ENCODE assay signal across 1 cellular context in the genomic region with DNA sequence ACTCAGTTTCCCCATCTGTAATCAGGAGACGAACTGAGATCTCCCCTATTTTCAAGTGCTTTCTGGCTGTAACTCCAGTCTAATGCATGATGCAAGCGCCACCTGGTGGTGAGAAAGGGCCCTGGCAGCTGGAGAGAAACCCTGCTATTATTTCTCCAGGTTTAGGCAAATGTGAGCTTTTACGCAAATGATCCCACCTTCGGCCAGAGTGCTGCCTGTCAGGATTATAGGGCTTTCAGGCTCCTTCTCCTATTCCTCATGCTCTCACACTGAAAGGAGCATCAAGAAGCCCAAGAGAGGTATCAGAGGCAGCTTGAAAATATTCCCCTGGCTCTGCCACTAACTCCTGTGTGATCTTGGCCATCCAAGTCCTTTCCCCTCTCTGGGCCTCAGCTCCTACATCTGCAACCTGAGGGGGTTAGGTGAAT.
TF ChIP-seq lines count a peak whose summit lies in the region.

No MANE protein-coding gene starts in this region.

TF ChIP-seq in K562, 482 proteins besides CTCF, POLR2A, EP300 and RAD21 (continued from another document):
- TF ChIP-seq, protein P1, sequence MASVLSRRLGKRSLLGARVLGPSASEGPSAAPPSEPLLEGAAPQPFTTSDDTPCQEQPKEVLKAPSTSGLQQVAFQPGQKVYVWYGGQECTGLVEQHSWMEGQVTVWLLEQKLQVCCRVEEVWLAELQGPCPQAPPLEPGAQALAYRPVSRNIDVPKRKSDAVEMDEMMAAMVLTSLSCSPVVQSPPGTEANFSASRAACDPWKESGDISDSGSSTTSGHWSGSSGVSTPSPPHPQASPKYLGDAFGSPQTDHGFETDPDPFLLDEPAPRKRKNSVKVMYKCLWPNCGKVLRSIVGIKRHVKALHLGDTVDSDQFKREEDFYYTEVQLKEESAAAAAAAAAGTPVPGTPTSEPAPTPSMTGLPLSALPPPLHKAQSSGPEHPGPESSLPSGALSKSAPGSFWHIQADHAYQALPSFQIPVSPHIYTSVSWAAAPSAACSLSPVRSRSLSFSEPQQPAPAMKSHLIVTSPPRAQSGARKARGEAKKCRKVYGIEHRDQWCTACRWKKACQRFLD (CRISPR knock-in tag; IDR thresholded peaks at IDR 0.05), result no peak
- TF ChIP-seq TAF7 (tag; IDR thresholded peaks at IDR 0.05) (no peak), SLC30A9 (CRISPR knock-in tag; IDR thresholded peaks at IDR 0.05) (no peak), PRPF4 (IDR thresholded peaks at IDR 0.05; ENCODE audit: insufficient read depth, low read depth, low read length, poor library complexity, severe bottlenecking) (no peak), ZNF830 (CRISPR knock-in tag; IDR thresholded peaks at IDR 0.05) (no peak), RNF2 (IDR thresholded peaks at IDR 0.05) (no peak), TAL1 (IDR thresholded peaks at IDR 0.05) (no peak), POLR2B (IDR thresholded peaks at IDR 0.05; ENCODE audit: low read depth, partially characterized antibody) (no peak), GABPB2 (CRISPR knock-in tag; conservative IDR thresholded peaks at IDR 0.05) (no peak), TAF15 (IDR thresholded peaks at IDR 0.05; ENCODE audit: low read depth, low read length) (no peak), CSDE1 (IDR thresholded peaks at IDR 0.05) (no peak), SP2 (IDR thresholded peaks at IDR 0.05; ENCODE audit: extremely low read depth, low read depth, low read length, poor library complexity, severe bottlenecking) (no peak), ARHGAP35 (IDR thresholded peaks at IDR 0.05; ENCODE audit: partially characterized antibody) (no peak), HNRNPK (IDR thresholded peaks at IDR 0.05; ENCODE audit: low read depth, low read length, poor library complexity, severe bottlenecking) (no peak), PHB (CRISPR knock-in tag; IDR thresholded peaks at IDR 0.05) (no peak), ZC3H11A (IDR thresholded peaks at IDR 0.05; ENCODE audit: low read depth, low read length) (no peak), ZBTB17 (CRISPR knock-in tag; IDR thresholded peaks at IDR 0.05) (no peak), SMAD1 (IDR thresholded peaks at IDR 0.05; ENCODE audit: low read depth, low read length, partially characterized antibody) (no peak), RCOR1 (IDR thresholded peaks at IDR 0.05; ENCODE audit: borderline replicate concordance in 1 of 2, low read depth in 2 of 2, low read length in 2 of 2) (0 out of 4 replicates have a peak, but pooled peaks of 1 of the 2 experiments have one; percentile 26), ARNT (IDR thresholded peaks at IDR 0.05) (no peak), CC2D1A (IDR thresholded peaks at IDR 0.05) (0 out of 2 replicates have a peak, but pooled peaks have one; percentile 59), FOXK1 (CRISPR knock-in tag; IDR thresholded peaks at IDR 0.05; ENCODE audit: borderline replicate concordance) (no peak), THRAP3 (IDR thresholded peaks at IDR 0.05; ENCODE audit: borderline replicate concordance) (no peak), BRD4 (IDR thresholded peaks at IDR 0.05) (no peak), ELF1 (tag; IDR thresholded peaks at IDR 0.05) (no peak), NR3C1 (CRISPR knock-in tag; IDR thresholded peaks at IDR 0.05) (no peak), SMC3 (conservative IDR thresholded peaks at IDR 0.05; ENCODE audit: insufficient read depth, low read depth, low read length) (peak; percentile 92), ZNF589 (CRISPR knock-in tag; IDR thresholded peaks at IDR 0.05; ENCODE audit: low read depth) (no peak), ARID1B (IDR thresholded peaks at IDR 0.05) (no peak), NFIC (IDR thresholded peaks at IDR 0.05) (no peak), ZNF124 (CRISPR knock-in tag; IDR thresholded peaks at IDR 0.05) (no peak), ZNF707 (CRISPR knock-in tag; conservative IDR thresholded peaks at IDR 0.05) (no peak), FOXM1 (IDR thresholded peaks at IDR 0.05; ENCODE audit: low read depth) (no peak), FOXM1 (CRISPR knock-in tag; IDR thresholded peaks at IDR 0.05; ENCODE audit: low read depth) (no peak), SMARCA4 (IDR thresholded peaks at IDR 0.05) (no peak), FOXJ3 (CRISPR knock-in tag; IDR thresholded peaks at IDR 0.05) (no peak), HMG20B (CRISPR knock-in tag; IDR thresholded peaks at IDR 0.05) (no peak), TAF9B (IDR thresholded peaks at IDR 0.05; ENCODE audit: partially characterized antibody) (no peak), ARID2 (IDR thresholded peaks at IDR 0.05) (peak; percentile 73; the same call in 1 of the 2 replicates), KLF16 (IDR thresholded peaks at IDR 0.05) (peak; percentile 38; the same call in 1 of the 2 replicates), KLF13 (tag; IDR thresholded peaks at IDR 0.05; ENCODE audit: borderline replicate concordance, low read depth) (no peak), NONO (IDR thresholded peaks at IDR 0.05; ENCODE audit: low read depth in 2 of 2, low read length in 1 of 2) (no peak), ATF1 (CRISPR knock-in tag; IDR thresholded peaks at IDR 0.05) (no peak), ATF1 (tag; IDR thresholded peaks at IDR 0.05) (no peak), ZNF224 (CRISPR knock-in tag; IDR thresholded peaks at IDR 0.05) (no peak), ZNF77 (CRISPR knock-in tag; IDR thresholded peaks at IDR 0.05) (no peak), HNRNPLL (IDR thresholded peaks at IDR 0.05; ENCODE audit: low read depth, low read length, poor library complexity, severe bottlenecking) (no peak), POLR2AphosphoS5 (IDR thresholded peaks at IDR 0.05; ENCODE audit: control insufficient read depth, insufficient read depth, low read depth, low read length) (no peak), ZNF175 (CRISPR knock-in tag; IDR thresholded peaks at IDR 0.05; ENCODE audit: low read depth) (no peak)
- TF ChIP-seq, protein P2, sequence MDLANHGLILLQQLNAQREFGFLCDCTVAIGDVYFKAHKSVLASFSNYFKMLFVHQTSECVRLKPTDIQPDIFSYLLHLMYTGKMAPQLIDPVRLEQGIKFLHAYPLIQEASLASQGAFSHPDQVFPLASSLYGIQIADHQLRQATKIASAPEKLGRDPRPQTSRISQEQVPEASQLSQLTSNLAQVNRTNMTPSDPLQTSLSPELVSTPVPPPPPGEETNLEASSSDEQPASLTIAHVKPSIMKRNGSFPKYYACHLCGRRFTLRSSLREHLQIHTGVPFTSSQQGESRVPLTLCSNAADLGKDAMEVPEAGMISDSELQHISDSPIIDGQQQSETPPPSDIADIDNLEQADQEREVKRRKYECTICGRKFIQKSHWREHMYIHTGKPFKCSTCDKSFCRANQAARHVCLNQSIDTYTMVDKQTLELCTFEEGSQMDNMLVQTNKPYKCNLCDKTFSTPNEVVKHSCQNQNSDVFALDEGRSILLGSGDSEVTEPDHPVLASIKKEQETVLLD (IDR thresholded peaks at IDR 0.05), result no peak
- TF ChIP-seq, protein P3, sequence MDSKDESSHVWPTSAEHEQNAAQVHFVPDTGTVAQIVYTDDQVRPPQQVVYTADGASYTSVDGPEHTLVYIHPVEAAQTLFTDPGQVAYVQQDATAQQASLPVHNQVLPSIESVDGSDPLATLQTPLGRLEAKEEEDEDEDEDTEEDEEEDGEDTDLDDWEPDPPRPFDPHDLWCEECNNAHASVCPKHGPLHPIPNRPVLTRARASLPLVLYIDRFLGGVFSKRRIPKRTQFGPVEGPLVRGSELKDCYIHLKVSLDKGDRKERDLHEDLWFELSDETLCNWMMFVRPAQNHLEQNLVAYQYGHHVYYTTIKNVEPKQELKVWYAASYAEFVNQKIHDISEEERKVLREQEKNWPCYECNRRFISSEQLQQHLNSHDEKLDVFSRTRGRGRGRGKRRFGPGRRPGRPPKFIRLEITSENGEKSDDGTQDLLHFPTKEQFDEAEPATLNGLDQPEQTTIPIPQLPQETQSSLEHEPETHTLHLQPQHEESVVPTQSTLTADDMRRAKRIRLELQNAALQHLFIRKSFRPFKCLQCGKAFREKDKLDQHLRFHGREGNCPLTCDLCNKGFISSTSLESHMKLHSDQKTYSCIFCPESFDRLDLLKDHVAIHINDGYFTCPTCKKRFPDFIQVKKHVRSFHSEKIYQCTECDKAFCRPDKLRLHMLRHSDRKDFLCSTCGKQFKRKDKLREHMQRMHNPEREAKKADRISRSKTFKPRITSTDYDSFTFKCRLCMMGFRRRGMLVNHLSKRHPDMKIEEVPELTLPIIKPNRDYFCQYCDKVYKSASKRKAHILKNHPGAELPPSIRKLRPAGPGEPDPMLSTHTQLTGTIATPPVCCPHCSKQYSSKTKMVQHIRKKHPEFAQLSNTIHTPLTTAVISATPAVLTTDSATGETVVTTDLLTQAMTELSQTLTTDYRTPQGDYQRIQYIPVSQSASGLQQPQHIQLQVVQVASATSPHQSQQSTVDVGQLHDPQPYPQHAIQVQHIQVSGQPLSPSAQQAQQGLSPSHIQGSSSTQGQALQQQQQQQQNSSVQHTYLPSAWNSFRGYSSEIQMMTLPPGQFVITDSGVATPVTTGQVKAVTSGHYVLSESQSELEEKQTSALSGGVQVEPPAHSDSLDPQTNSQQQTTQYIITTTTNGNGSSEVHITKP (IDR thresholded peaks at IDR 0.05; ENCODE audit: partially characterized antibody), result no peak
- TF ChIP-seq, protein P4, sequence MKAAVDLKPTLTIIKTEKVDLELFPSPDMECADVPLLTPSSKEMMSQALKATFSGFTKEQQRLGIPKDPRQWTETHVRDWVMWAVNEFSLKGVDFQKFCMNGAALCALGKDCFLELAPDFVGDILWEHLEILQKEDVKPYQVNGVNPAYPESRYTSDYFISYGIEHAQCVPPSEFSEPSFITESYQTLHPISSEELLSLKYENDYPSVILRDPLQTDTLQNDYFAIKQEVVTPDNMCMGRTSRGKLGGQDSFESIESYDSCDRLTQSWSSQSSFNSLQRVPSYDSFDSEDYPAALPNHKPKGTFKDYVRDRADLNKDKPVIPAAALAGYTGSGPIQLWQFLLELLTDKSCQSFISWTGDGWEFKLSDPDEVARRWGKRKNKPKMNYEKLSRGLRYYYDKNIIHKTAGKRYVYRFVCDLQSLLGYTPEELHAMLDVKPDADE (conservative IDR thresholded peaks at IDR 0.05; ENCODE audit: control insufficient read depth, low read depth, low read length), result no peak
- TF ChIP-seq, protein P5, sequence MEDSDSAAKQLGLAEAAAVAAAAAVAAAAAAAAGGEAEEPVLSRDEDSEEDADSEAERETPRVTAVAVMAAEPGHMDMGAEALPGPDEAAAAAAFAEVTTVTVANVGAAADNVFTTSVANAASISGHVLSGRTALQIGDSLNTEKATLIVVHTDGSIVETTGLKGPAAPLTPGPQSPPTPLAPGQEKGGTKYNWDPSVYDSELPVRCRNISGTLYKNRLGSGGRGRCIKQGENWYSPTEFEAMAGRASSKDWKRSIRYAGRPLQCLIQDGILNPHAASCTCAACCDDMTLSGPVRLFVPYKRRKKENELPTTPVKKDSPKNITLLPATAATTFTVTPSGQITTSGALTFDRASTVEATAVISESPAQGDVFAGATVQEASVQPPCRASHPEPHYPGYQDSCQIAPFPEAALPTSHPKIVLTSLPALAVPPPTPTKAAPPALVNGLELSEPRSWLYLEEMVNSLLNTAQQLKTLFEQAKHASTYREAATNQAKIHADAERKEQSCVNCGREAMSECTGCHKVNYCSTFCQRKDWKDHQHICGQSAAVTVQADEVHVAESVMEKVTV (CRISPR knock-in tag; IDR thresholded peaks at IDR 0.05), result peak; percentile 80
- TF ChIP-seq, protein P6, sequence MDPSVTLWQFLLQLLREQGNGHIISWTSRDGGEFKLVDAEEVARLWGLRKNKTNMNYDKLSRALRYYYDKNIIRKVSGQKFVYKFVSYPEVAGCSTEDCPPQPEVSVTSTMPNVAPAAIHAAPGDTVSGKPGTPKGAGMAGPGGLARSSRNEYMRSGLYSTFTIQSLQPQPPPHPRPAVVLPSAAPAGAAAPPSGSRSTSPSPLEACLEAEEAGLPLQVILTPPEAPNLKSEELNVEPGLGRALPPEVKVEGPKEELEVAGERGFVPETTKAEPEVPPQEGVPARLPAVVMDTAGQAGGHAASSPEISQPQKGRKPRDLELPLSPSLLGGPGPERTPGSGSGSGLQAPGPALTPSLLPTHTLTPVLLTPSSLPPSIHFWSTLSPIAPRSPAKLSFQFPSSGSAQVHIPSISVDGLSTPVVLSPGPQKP (CRISPR knock-in tag; IDR thresholded peaks at IDR 0.05), result no peak
- TF ChIP-seq, protein P7, sequence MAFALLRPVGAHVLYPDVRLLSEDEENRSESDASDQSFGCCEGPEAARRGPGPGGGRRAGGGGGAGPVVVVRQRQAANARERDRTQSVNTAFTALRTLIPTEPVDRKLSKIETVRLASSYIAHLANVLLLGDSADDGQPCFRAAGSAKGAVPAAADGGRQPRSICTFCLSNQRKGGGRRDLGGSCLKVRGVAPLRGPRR (CRISPR knock-in tag; IDR thresholded peaks at IDR 0.05), result no peak
- TF ChIP-seq, protein P8, sequence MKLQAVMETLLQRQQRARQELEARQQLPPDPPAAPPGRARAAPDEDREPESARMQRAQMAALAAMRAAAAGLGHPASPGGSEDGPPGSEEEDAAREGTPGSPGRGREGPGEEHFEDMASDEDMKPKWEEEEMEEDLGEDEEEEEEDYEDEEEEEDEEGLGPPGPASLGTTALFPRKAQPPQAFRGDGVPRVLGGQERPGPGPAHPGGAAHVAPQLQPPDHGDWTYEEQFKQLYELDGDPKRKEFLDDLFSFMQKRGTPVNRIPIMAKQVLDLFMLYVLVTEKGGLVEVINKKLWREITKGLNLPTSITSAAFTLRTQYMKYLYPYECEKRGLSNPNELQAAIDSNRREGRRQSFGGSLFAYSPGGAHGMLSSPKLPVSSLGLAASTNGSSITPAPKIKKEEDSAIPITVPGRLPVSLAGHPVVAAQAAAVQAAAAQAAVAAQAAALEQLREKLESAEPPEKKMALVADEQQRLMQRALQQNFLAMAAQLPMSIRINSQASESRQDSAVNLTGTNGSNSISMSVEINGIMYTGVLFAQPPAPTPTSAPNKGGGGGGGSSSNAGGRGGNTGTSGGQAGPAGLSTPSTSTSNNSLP (IDR thresholded peaks at IDR 0.05; ENCODE audit: borderline replicate concordance, low read depth, low read length), result no peak
- TF ChIP-seq, protein P9, sequence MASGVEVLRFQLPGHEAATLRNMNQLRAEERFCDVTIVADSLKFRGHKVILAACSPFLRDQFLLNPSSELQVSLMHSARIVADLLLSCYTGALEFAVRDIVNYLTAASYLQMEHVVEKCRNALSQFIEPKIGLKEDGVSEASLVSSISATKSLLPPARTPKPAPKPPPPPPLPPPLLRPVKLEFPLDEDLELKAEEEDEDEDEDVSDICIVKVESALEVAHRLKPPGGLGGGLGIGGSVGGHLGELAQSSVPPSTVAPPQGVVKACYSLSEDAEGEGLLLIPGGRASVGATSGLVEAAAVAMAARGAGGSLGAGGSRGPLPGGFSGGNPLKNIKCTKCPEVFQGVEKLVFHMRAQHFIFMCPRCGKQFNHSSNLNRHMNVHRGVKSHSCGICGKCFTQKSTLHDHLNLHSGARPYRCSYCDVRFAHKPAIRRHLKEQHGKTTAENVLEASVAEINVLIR (CRISPR knock-in tag; IDR thresholded peaks at IDR 0.05), result no peak
- TF ChIP-seq, protein P10, sequence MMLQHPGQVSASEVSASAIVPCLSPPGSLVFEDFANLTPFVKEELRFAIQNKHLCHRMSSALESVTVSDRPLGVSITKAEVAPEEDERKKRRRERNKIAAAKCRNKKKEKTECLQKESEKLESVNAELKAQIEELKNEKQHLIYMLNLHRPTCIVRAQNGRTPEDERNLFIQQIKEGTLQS (IDR thresholded peaks at IDR 0.05), result no peak; the same call in 1 of the 2 replicates
- TF ChIP-seq, protein P10 (CRISPR knock-in tag; conservative IDR thresholded peaks at IDR 0.05), result no peak
